Comparison of ENCODE assay signal across 1 cellular context in the genomic region with DNA sequence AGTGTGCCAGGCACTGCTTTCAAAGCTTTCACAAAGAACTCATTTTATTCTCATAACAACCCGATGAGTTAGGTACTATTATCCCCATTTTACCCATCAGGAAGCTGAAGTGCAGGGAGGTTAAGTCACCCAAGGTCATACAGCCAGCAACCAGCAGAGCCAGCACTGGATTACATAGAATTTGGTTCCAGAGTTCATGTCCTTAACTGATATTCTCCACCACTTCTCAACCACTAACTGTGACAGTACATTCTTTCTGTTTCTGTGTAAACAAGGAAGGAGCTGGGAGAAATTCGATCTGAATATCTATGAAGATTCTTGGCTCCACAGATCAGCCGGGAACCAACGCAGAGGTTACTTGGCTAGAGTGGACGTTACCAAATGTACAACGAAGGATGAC.
A peak's percentile ranks its signal among the peaks of the same experiment; 100 is the strongest.
TF ChIP-seq lines count a peak whose summit lies in the region.

No MANE protein-coding gene starts in this region.

TF ChIP-seq in HepG2, 621 proteins besides CTCF, POLR2A, EP300 and RAD21 (continued from another document):
- TF ChIP-seq, protein P1, sequence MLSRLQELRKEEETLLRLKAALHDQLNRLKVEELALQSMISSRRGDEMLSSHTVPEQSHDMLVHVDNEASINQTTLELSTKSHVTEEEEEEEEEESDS (CRISPR knock-in tag; IDR thresholded peaks at IDR 0.05; ENCODE audit: borderline replicate concordance), result no peak
- peak; percentile 92; the same call in 1 of the 2 replicates for TF ChIP-seq HMG20A (CRISPR knock-in tag; IDR thresholded peaks at IDR 0.05; ENCODE audit: borderline replicate concordance)
- TF ChIP-seq ZNF136 (CRISPR knock-in tag; IDR thresholded peaks at IDR 0.05; ENCODE audit: low read depth), result no peak
- no peak for TF ChIP-seq HHEX (CRISPR knock-in tag; IDR thresholded peaks at IDR 0.05)
- TF ChIP-seq SMARCE1 (IDR thresholded peaks at IDR 0.05; ENCODE audit: borderline replicate concordance), result peak; percentile 44; the same call in 1 of the 2 replicates
- no peak for TF ChIP-seq PAX8 (CRISPR knock-in tag; IDR thresholded peaks at IDR 0.05; ENCODE audit: borderline replicate concordance)
- TF ChIP-seq ZNF674 (CRISPR knock-in tag; IDR thresholded peaks at IDR 0.05; ENCODE audit: low read depth), result no peak
- TF ChIP-seq, protein P2, sequence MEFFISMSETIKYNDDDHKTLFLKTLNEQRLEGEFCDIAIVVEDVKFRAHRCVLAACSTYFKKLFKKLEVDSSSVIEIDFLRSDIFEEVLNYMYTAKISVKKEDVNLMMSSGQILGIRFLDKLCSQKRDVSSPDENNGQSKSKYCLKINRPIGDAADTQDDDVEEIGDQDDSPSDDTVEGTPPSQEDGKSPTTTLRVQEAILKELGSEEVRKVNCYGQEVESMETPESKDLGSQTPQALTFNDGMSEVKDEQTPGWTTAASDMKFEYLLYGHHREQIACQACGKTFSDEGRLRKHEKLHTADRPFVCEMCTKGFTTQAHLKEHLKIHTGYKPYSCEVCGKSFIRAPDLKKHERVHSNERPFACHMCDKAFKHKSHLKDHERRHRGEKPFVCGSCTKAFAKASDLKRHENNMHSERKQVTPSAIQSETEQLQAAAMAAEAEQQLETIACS (CRISPR knock-in tag; IDR thresholded peaks at IDR 0.05), result no peak
